Comparison of ENCODE assay signal across 8 cellular contexts in the genomic region with DNA sequence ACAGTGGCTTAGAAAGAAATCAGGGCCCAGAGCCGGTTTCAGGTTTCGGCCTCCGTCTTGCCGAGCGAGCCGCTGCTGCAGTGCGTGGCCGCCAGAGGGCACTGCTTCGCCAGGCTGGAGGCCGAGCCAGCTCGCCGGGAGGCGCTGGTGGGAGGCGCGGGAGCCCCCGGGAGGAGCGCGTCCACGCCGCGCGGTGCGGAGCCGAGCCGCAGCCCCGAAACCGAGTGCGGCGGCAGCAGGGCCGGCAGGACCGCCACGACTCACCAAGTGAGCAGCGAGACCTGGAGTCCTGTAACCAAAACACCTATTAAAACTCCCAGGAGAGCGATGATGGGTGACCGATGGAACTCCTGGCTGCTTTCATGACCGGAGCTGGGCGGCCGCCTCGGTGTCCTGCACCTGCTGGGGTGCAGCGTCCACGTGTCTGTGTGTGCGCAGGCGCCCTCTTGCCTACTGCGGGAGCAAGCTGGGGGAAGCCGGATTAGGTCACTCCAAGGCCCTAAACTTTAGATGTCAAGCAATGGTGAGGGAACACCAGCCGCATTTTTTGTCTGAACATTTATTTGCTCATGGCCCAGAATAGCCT.
DNase-seq lines count a peak whose midpoint lies in the region; ATAC-seq, FAIRE-seq and TF ChIP-seq lines count a peak whose summit lies in the region.

No MANE protein-coding gene starts in this region.

- peak; percentile 86 for FAIRE-seq in GM12891 (lab: Jason Lieb, UNC)

- DNase-seq in GM12891 (ENCODE audit: insufficient read length, low spot score) (peak; percentile 68), NCI-H2107 (lab: John Stamatoyannopoulos, UW) (peak; percentile 64), cerebellum (ENCODE audit: low spot score) (peak; percentile 69), kidney epithelial cell (ENCODE audit: low read depth) (no peak)
- peak; percentile 75 for DNase-seq in activated CD4-positive, CD25-positive, alpha-beta regulatory T cell treated with anti-CD3 and anti-CD28 coated beads, Interleukin-2, amount 50 U/mL, for 72 hours
- peak; percentile 17 to 56 (median 44) for DNase-seq in stimulated activated CD4-positive, alpha-beta T cell treated with anti-CD3 and anti-CD28 coated beads, Interleukin-1b, Interleukin-23, amount 100 ng/mL, for 24 hours (ENCODE audit: low read depth in 4 of 4, low spot score in 1 of 4)

- no peaks in the 10 kb centered on the region for H3K27me3 ChIP-seq in kidney epithelial cell (ENCODE audit: control insufficient read depth, insufficient read depth, low read length)

- no peak for TF ChIP-seq POLR2A in GM12891 (IDR thresholded peaks at IDR 0.05; ENCODE audit: low read depth, low read length)

- H3K36me3 ChIP-seq in kidney epithelial cell (ENCODE audit: control insufficient read depth, insufficient read depth, low read length), result no peaks in the 10 kb centered on the region

- peak; percentile 86 for TF ChIP-seq CTCF in kidney epithelial cell (IDR thresholded peaks at IDR 0.05; ENCODE audit: insufficient read depth, low read length, poor library complexity, severe bottlenecking)

- ATAC-seq in HG02798 (IDR thresholded peaks at IDR 0.05; ENCODE audit: poor library complexity, unreplicated experiment) (peak; percentile 91), GM21786 (IDR thresholded peaks at IDR 0.05; ENCODE audit: unreplicated experiment) (no peak)

- H3K4me3 ChIP-seq in kidney epithelial cell (ENCODE audit: low read depth, low read length), result peak overlapping the region; percentile 46

TF ChIP-seq in GM12891, 5 proteins besides CTCF, POLR2A, EP300 and RAD21:
- no peak for TF ChIP-seq SPI1 (IDR thresholded peaks at IDR 0.05; ENCODE audit: low read depth, low read length)
- no peak for TF ChIP-seq PAX5 (IDR thresholded peaks at IDR 0.05; ENCODE audit: insufficient read depth, low read length, severe bottlenecking)
- 0 out of 2 replicates have a peak, but pooled peaks have one; percentile 16 for TF ChIP-seq TAF1 (IDR thresholded peaks at IDR 0.05; ENCODE audit: low read depth, low read length)
